In the genomic region with DNA sequence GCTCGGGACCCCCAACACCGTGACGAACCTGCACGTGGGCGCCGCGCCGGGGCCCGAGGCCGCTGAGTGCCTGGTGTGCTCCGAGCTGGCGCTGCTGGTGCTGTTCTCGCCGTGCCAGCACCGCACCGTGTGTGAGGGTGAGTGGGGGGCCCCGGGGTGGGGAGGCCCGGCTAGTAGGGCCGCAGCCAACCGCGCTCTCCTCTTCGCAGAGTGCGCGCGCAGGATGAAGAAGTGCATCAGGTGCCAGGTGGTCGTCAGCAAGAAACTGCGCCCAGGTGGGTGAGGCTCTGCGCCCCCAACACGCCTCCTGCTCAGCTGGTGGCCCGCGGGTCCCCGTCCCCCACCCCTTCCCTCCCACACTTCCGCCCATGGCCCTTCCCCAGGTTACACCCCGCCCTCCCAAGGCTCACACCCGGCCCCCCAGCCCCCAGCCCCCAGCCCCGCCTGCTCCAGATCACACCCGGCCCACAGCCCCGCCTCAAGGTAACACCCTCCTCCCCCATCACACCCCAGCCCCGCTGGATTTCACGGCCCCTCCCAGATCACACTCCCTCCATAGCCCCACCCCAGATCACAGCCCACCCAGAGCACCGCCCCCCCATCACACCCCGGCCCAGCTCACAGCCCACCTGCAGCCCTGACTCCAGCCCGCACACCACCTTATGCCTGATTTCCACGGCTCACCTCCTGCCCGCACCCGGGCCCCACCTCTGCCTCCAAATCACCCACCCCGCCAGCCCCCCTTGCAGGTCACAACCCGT, we compare ENCODE assay signal across 11 cellular contexts. TPM values are rescaled to one million over a fixed set of nuclear protein-coding genes. Genes with fewer than 3 reads are reported as not detected.
DNase-seq lines count a peak whose midpoint lies in the region; FAIRE-seq lines count a peak whose summit lies in the region.
"Had no signal": no experiment of that assay in that cellular context is flagged by ENCODE, and none has a peak within 500 bp of the region (broad histone marks: within the 10 kb centered on the region; RNA-seq: fewer than 3 reads in every experiment).

No MANE protein-coding gene starts in this region.

- H3K4me2 ChIP-seq in GM23248 (ENCODE audit: unreplicated experiment): no peak overlapping the region

- peak overlapping the region; percentile 48 for H3K4me3 Mint-ChIP-seq in T-helper 2 cell treated with Interferon-gamma antibody and Interleukin-4, amounts not matched to agents 5 μg/mL and 100 μg/mL, for 36 hours
- H3K4me3 Mint-ChIP-seq: endodermal cell had no signal

- peaks cover 2% of the 10 kb centered on the region for H3K4me1 Mint-ChIP-seq in T-helper 2 cell treated with Interferon-gamma antibody and Interleukin-4, amounts not matched to agents 5 μg/mL and 100 μg/mL, for 36 hours (ENCODE audit: low read depth)
- H3K4me1 Mint-ChIP-seq: endodermal cell had no signal

- peaks cover 2% of the 10 kb centered on the region for H3K36me3 Mint-ChIP-seq in T-helper 2 cell treated with Interferon-gamma antibody and Interleukin-4, amounts not matched to agents 5 μg/mL and 100 μg/mL, for 36 hours (ENCODE audit: low read depth)

- peak overlapping the region; percentile 7 to 25 for H3K27ac ChIP-seq in small intestine (ENCODE audit: low read depth in 1 of 2, low read length in 1 of 2)
- no peak overlapping the region for H3K27ac ChIP-seq in GM23248
- H3K27ac ChIP-seq: C4-2B had no signal

- peak; percentile 50 for DNase-seq in CD1c-positive myeloid dendritic cell (ENCODE audit: extremely low spot score)
- DNase-seq in T-helper 2 cell treated with Interferon-gamma antibody and Interleukin-4, amounts not matched to agents 5 μg/mL and 100 μg/mL, for 36 hours (ENCODE audit: low spot score): no peak
- peak; percentile 39 for DNase-seq in activated naive CD8-positive, alpha-beta T cell treated with anti-CD3 and anti-CD28 coated beads, Interleukin-2, amount 50 U/mL, for 16 hours (ENCODE audit: low read depth, low spot score)
- peak; percentile 40 for DNase-seq in small intestine
- no peak for DNase-seq in KG1 (lab: John Stamatoyannopoulos, UW)
- DNase-seq in NCI-H1930 (lab: John Stamatoyannopoulos, UW): no peak
- DNase-seq in GM23248: no peak
- DNase-seq in SW480 (ENCODE audit: low spot score): no peak
- DNase-seq: IMR-90 had no signal

- FAIRE-seq in small intestine (lab: Jason Lieb, UNC): no peak

- in situ Hi-C loops in GM23248 (cut with MboI): no loop called here

- H3K4me1 ChIP-seq in small intestine (ENCODE audit: control insufficient read depth in 2 of 2, insufficient read depth in 1 of 2, low read depth in 1 of 2, low read length in 1 of 2) (no peaks in the 10 kb centered on the region), GM23248 (ENCODE audit: insufficient read depth) (no peaks in the 10 kb centered on the region)

- H2AFZ ChIP-seq in GM23248: no peak overlapping the region

- H3K4me3 ChIP-seq in small intestine (ENCODE audit: low read depth in 1 of 2, low read length in 2 of 2) (peak overlapping the region; percentile 15 to 41), GM23248 (no peak overlapping the region)

- H3K9me3 ChIP-seq in small intestine (ENCODE audit: control insufficient read depth, low read depth): no peaks in the 10 kb centered on the region
- no peaks in the 10 kb centered on the region for H3K9me3 ChIP-seq in GM23248 (ENCODE audit: low read depth)

- H3K9me3 Mint-ChIP-seq in T-helper 2 cell treated with Interferon-gamma antibody and Interleukin-4, amounts not matched to agents 5 μg/mL and 100 μg/mL, for 36 hours: no peaks in the 10 kb centered on the region

- peaks cover 2 to 4% of the 10 kb centered on the region in 2 donors for H3K27me3 ChIP-seq in small intestine (ENCODE audit: control insufficient read depth in 2 of 2, insufficient read depth in 2 of 2, low read length in 2 of 2)
- H3K27me3 ChIP-seq in GM23248 (replicated peaks; ENCODE audit: insufficient read depth): peaks cover 4% of the 10 kb centered on the region

- H3K79me2 ChIP-seq in GM23248 (ENCODE audit: insufficient read depth): no peaks in the 10 kb centered on the region

- H4K20me1 ChIP-seq in GM23248 (ENCODE audit: insufficient read depth): no peaks in the 10 kb centered on the region

- peak overlapping the region; percentile 86 for H3K27ac Mint-ChIP-seq in T-helper 2 cell treated with Interferon-gamma antibody and Interleukin-4, amounts not matched to agents 5 μg/mL and 100 μg/mL, for 36 hours
- H3K27ac Mint-ChIP-seq: endodermal cell had no signal

- no peaks in the 10 kb centered on the region for H3K9me2 ChIP-seq in GM23248 (ENCODE audit: insufficient read depth)

- no peaks in the 10 kb centered on the region for H3K36me3 ChIP-seq in small intestine (ENCODE audit: control insufficient read depth in 2 of 2, insufficient read depth in 2 of 2, low read length in 2 of 2)
- H3K36me3 ChIP-seq in GM23248 (ENCODE audit: low read depth): no peaks in the 10 kb centered on the region

- no peak overlapping the region for H3K9ac ChIP-seq in GM23248

- H3F3A ChIP-seq in GM23248 (ENCODE audit: insufficient read depth): no peaks in the 10 kb centered on the region

- peaks cover 4% of the 10 kb centered on the region for H3K27me3 Mint-ChIP-seq in T-helper 2 cell treated with Interferon-gamma antibody and Interleukin-4, amounts not matched to agents 5 μg/mL and 100 μg/mL, for 36 hours (ENCODE audit: low read depth)

- 53 to 65% (median 62%) methylated on average over 34 to 48 of the region's 48 CpGs for WGBS in small intestine, 3 donors
- 82% methylated on average over 46 of the region's 48 CpGs; no CpG with 5 or more reads in 1 of the 2 experiments for WGBS in GM23248 (ENCODE audit: low coverage in 1 of 2, low lambda C conversion rate in 2 of 2, missing lambda C conversion rate in 2 of 2), 2 experiments

RNA-seq across cellular contexts. Expression of gene MMP23B, which starts 2.4 kb away (rescaled TPM):
- polyA plus RNA-seq in small intestine: 10 to 100 TPM in 1 of 3 donors, 1 to 10 TPM in 2; 1.2 to 16.5 (median 1.6) TPM
- total RNA-seq in GM23248 (2014; rRNA removed; shearing (Covaris generic)): not detected in 2 replicates
- 1.1 TPM in 1 of 2 replicates, not detected in the other for polyA plus RNA-seq in GM23248 (2016; fragmentation: Nextera tagmentation; extraction: Ambion mirVana)

RNA-seq across cellular contexts. Expression of gene MIB2, which starts 14.3 kb away (rescaled TPM):
- 100 to 1,000 TPM in 2 of 3 donors, 10 to 100 TPM in 1; 53.3 to 213 (median 178) TPM for polyA plus RNA-seq in small intestine
- 70.5 and 100 TPM in 2 replicates for total RNA-seq in GM23248 (2014; rRNA removed; shearing (Covaris generic))
- polyA plus RNA-seq in GM23248 (2016; fragmentation: Nextera tagmentation; extraction: Ambion mirVana): 29.2 and 30.3 TPM in 2 replicates

RNA-seq across cellular contexts. Expression of gene CDK11B, which starts 29.2 kb away (rescaled TPM):
- polyA plus RNA-seq in small intestine (10 to 100 TPM; 32.0 to 61.7 (median 58.1) TPM), GM23248 (2016; fragmentation: Nextera tagmentation; extraction: Ambion mirVana) (18.2 and 19.1 TPM in 2 replicates)
- 8.2 and 11.7 TPM in 2 replicates for total RNA-seq in GM23248 (2014; rRNA removed; shearing (Covaris generic))

RNA-seq across cellular contexts. Expression of gene FNDC10, which starts 29.7 kb away (rescaled TPM):
- polyA plus RNA-seq in small intestine (1 to 10 TPM in 2 of 3 donors, under 1 TPM in 1; 0.54 to 2.9 (median 2.2) TPM), GM23248 (2016; fragmentation: Nextera tagmentation; extraction: Ambion mirVana) (3.1 and 3.9 TPM in 2 replicates)
- total RNA-seq in GM23248 (2014; rRNA removed; shearing (Covaris generic)): 7.7 and 9.8 TPM in 2 replicates

RNA-seq across cellular contexts. Expression of gene SSU72, which starts 54.9 kb away (rescaled TPM):
- polyA plus RNA-seq in small intestine (100 to 1,000 TPM; 115 to 140 (median 133) TPM), GM23248 (2016; fragmentation: Nextera tagmentation; extraction: Ambion mirVana) (195 and 204 TPM in 2 replicates)
- 60.8 and 69.2 TPM in 2 replicates for total RNA-seq in GM23248 (2014; rRNA removed; shearing (Covaris generic))

Comparison
In these comparisons a context has a peak if more than half of its experiments do, and no peak if none do; other contexts are left out.
1. DNase-seq: peak in CD1c-positive myeloid dendritic cell (single experiment), activated naive CD8-positive, alpha-beta T cell treated with anti-CD3 and anti-CD28 coated beads, Interleukin-2, amount 50 U/mL, for 16 hours (single experiment) and small intestine (single experiment); none in T-helper 2 cell treated with Interferon-gamma antibody and Interleukin-4, amounts not matched to agents 5 μg/mL and 100 μg/mL, for 36 hours (single experiment), KG1 (single experiment), NCI-H1930 (0 of 2), GM23248 (single experiment) and SW480 (single experiment).